8 cellular contexts compared by ENCODE assay signal in the genomic region with DNA sequence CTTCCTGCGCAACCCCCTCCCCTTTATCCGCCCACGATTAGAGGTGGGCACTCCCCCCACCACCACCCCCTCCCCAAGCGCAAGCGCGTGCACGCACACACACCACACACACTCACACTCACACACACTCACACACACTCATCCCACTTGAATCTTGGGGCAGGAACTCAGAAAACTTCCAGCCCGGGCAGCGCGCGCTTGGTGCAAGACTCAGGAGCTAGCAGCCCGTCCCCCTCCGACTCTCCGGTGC. TPM values are rescaled to one million over a fixed set of nuclear protein-coding genes. Genes with fewer than 3 reads are reported as not detected.
DNase-seq lines count a peak whose midpoint lies in the region; ATAC-seq and TF ChIP-seq lines count a peak whose summit lies in the region.

TSS of gene HMGA2 (plus strand) at position 170 of the 250 bp plus-strand sequence. CDS start 788 bp downstream, outside the sequence.

- H4K91ac ChIP-seq in H9 (ENCODE audit: insufficient read length, low read depth, low read length) = no peak within 1 kb of the TSS

- no peak within 1 kb of the TSS for H2BK20ac ChIP-seq in H9 (ENCODE audit: low read depth, low read length, poor library complexity, severe bottlenecking)

- H3K4me2 ChIP-seq in H9 (ENCODE audit: insufficient read depth, insufficient read length, low read length) = peak within 1 kb of the TSS; percentile 82

- no peak within 1 kb of the TSS for H2AK5ac ChIP-seq in H9 (ENCODE audit: insufficient read length, low read length)

- H3K4me1 Mint-ChIP-seq in H9 (peaks cover 40 to 41% of the 10 kb centered on the region in 2 experiments), activated B cell treated with CpG ODN at 0.5 μM for 24 hours (peaks cover 29% of the 10 kb centered on the region)

- no peaks in the 10 kb centered on the region for H3K79me1 ChIP-seq in H9 (ENCODE audit: insufficient read depth, low read depth, low read length, poor library complexity, severe bottlenecking)

- H3K14ac ChIP-seq in H9 (ENCODE audit: insufficient read depth, low read length) = peak within 1 kb of the TSS; percentile 74

- H3K27ac Mint-ChIP-seq in H9 (peak within 1 kb of the TSS; percentile 87 to 96 (median 94)), activated B cell treated with CpG ODN at 0.5 μM for 24 hours (no peak within 1 kb of the TSS)

- H3K4me1 ChIP-seq in H9 (ENCODE audit: insufficient read depth, low read length) (no peaks in the 10 kb centered on the region; the same call in 1 of the 2 replicates), heart right ventricle (peaks cover 7 to 42% (median 27%) of the 10 kb centered on the region in 9 donors)

- no peak within 1 kb of the TSS for H4K5ac ChIP-seq in H9 (ENCODE audit: insufficient read length, low read depth, low read length)

- H3K4me3 Mint-ChIP-seq in H9 (peak within 1 kb of the TSS; percentile 91 to 94), activated B cell treated with CpG ODN at 0.5 μM for 24 hours (peak within 1 kb of the TSS; percentile 78)

- H2AFZ ChIP-seq in H9 (ENCODE audit: low read length) = no peak within 1 kb of the TSS

- TF ChIP-seq CTCF in H9 (conservative IDR thresholded peaks at IDR 0.05) = no peak
- no peak for TF ChIP-seq CTCF in activated B cell treated with CpG ODN at 0.5 μM for 24 hours (IDR thresholded peaks at IDR 0.05)
- no peak for TF ChIP-seq CTCF in heart right ventricle (IDR thresholded peaks at IDR 0.05)
- no peak for TF ChIP-seq CTCF in retinal pigment epithelial cell (conservative IDR thresholded peaks at IDR 0.05; ENCODE audit: low read depth, low read length)

- H3K36me3 ChIP-seq in heart right ventricle = no peaks in the 10 kb centered on the region

- peak within 1 kb of the TSS; percentile 46 for H3K18ac ChIP-seq in H9 (ENCODE audit: insufficient read length, low read depth, low read length)

- peaks cover 23% of the 10 kb centered on the region for H3K23me2 ChIP-seq in H9 (ENCODE audit: insufficient read length, low read depth, low read length, poor library complexity, severe bottlenecking)

- H3K9me3 Mint-ChIP-seq in H9 = no peaks in the 10 kb centered on the region; a peak in 1 of 5 replicates
- H3K9me3 Mint-ChIP-seq in activated B cell treated with CpG ODN at 0.5 μM for 24 hours = peaks cover 3% of the 10 kb centered on the region

- no peak for DNase-seq in H9
- DNase-seq in activated B cell treated with CpG ODN at 0.5 μM for 24 hours = no peak
- DNase-seq in heart right ventricle = peak in 1 of 2 donors; percentile 14
- peak; percentile 59 for DNase-seq in retinal pigment epithelial cell (ENCODE audit: low read depth)
- no peak for DNase-seq in NCI-H526 (lab: John Stamatoyannopoulos, UW)
- no peak for DNase-seq in Ammon's horn (ENCODE audit: low spot score)

- H2BK120ac ChIP-seq in H9 (ENCODE audit: low read depth, low read length, poor library complexity, severe bottlenecking) = no peak within 1 kb of the TSS

- H3K4me3 ChIP-seq in heart right ventricle (peak within 1 kb of the TSS; percentile 29 to 68 (median 58)), retinal pigment epithelial cell (ENCODE audit: low read length) (peak within 1 kb of the TSS; percentile 94)

- H3K27me3 Mint-ChIP-seq in H9 (ENCODE audit: low read depth) = no peaks in the 10 kb centered on the region; the same call in 1 of the 2 replicates
- peaks cover 54% of the 10 kb centered on the region for H3K27me3 Mint-ChIP-seq in activated B cell treated with CpG ODN at 0.5 μM for 24 hours

- H2BK15ac ChIP-seq in H9 (ENCODE audit: low read depth, low read length) = no peak within 1 kb of the TSS; the same call in 1 of the 2 replicates

- no peak within 1 kb of the TSS for H3K4ac ChIP-seq in H9 (ENCODE audit: low read depth, low read length)

- H3K36me3 Mint-ChIP-seq in H9 (ENCODE audit: insufficient read depth in 1 of 3, low read depth in 3 of 3) = peaks cover 3 to 5% (median 4%) of the 10 kb centered on the region in 3 experiments; a peak in 4 of 7 replicates
- no peaks in the 10 kb centered on the region for H3K36me3 Mint-ChIP-seq in activated B cell treated with CpG ODN at 0.5 μM for 24 hours (ENCODE audit: low read depth)

- peaks cover 2% of the 10 kb centered on the region; the same call in 1 of the 2 replicates for H3K79me2 ChIP-seq in H9 (ENCODE audit: insufficient read depth, low read length)

- intact Hi-C loops in activated B cell treated with CpG ODN at 0.5 μM for 24 hours (cut with micrococcal nuclease) (no loop called here), heart right ventricle (cut with DNase I) (no loop called here)

- H3K23ac ChIP-seq in H9 (ENCODE audit: insufficient read length, low read depth, low read length) = no peak within 1 kb of the TSS

- H3K27me3 ChIP-seq in H9 (ENCODE audit: insufficient read depth, low read length) (no peaks in the 10 kb centered on the region), heart right ventricle (peaks cover 7 to 90% (median 61%) of the 10 kb centered on the region in 7 donors)

- POLR2A ChIA-PET in activated B cell treated with CpG ODN at 0.5 μM for 24 hours (lab: Charles Lee) = no interaction called here

- H4K20me1 ChIP-seq in H9 (ENCODE audit: control insufficient read depth, insufficient read depth, insufficient read length) = no peaks in the 10 kb centered on the region

- H2BK12ac ChIP-seq in H9 (ENCODE audit: insufficient read length, low read depth, low read length) = no peak within 1 kb of the TSS

- ATAC-seq in activated B cell treated with CpG ODN at 0.5 μM for 24 hours (ENCODE audit: low read depth) = no peak
- peak in 1 of 8 donors; percentile 39 for ATAC-seq in heart right ventricle
- ATAC-seq in GM21367 (IDR thresholded peaks at IDR 0.05; ENCODE audit: unreplicated experiment) = no peak
- ATAC-seq in GM21447 (IDR thresholded peaks at IDR 0.05; ENCODE audit: unreplicated experiment) = no peak

- no peak within 1 kb of the TSS for H3T11ph ChIP-seq in H9 (ENCODE audit: low read length)

- no peak within 1 kb of the TSS for H3K56ac ChIP-seq in H9 (ENCODE audit: insufficient read length, low read depth, low read length)

- no peak within 1 kb of the TSS for H2BK5ac ChIP-seq in H9 (ENCODE audit: insufficient read length, low read length)

- no peaks in the 10 kb centered on the region for H3K9me3 ChIP-seq in H9 (ENCODE audit: control insufficient read depth, low read depth, low read length)
- H3K9me3 ChIP-seq in heart right ventricle = no peaks in the 10 kb centered on the region

- H3K9ac ChIP-seq in H9 (ENCODE audit: extremely low read depth, insufficient read length, low read length) = peak within 1 kb of the TSS; percentile 39

- WGBS in H9 (ENCODE audit: extremely low coverage, insufficient read length, low lambda C conversion rate) = no CpG with 5 or more reads among the region's 14 CpGs
- 0 to 1% methylated on average over 12 to 14 of the region's 14 CpGs for WGBS in heart right ventricle, 2 donors

- H4K8ac ChIP-seq in H9 (replicated peaks; ENCODE audit: insufficient read length, low read depth, low read length) = no peak within 1 kb of the TSS

- H3K27ac ChIP-seq in H9 (ENCODE audit: insufficient read length, low read depth, low read length) (no peak within 1 kb of the TSS), heart right ventricle (peak within 1 kb of the TSS in 1 of 10 donors; percentile 4)

- CTCF ChIA-PET in activated B cell treated with CpG ODN at 0.5 μM for 24 hours (lab: Charles Lee) = no interaction called here

RNA-seq across cellular contexts. Expression of gene HMGA2, which starts in this region (rescaled TPM):
- total RNA-seq in H9 (2021) (58.2 and 59.9 TPM in 2 replicates), activated B cell treated with CpG ODN at 0.5 μM for 24 hours (not detected in 2 replicates), heart right ventricle (under 1 TPM in 1 of 10 donors, not detected in 9; 0.47 TPM)
- under 1 TPM; 0.07 to 0.12 TPM for polyA plus RNA-seq in heart right ventricle

Comparison
In these comparisons a context has a peak if more than half of its experiments do, and no peak if none do; other contexts are left out.
1. RNA of gene HMGA2 (total RNA-seq): 58.2 to 59.9 TPM in H9; 0.47 TPM in heart right ventricle and not detected in activated B cell treated with CpG ODN at 0.5 μM for 24 hours; every median in the first group is over 10 times any median in the second.